In genomic region chr19:50357178-50358100, GRCh38 we compare ENCODE assay signal across 7 cellular contexts. TPM values are rescaled to one million over a fixed set of nuclear protein-coding genes. Genes with fewer than 3 reads are reported as not detected.
DNase-seq lines count a peak whose midpoint lies in the region; ATAC-seq and TF ChIP-seq lines count a peak whose summit lies in the region.

No MANE protein-coding gene starts in this region.

- H3K4me3 Mint-ChIP-seq in natural killer cell, result peak overlapping the region; percentile 95
- peak overlapping the region; percentile 91 to 93 for H3K4me3 Mint-ChIP-seq in stimulated activated naive B cell treated with anti-CD40 and anti-IgM and Interleukin-4, amounts not matched to agents 10 μg/mL and 1 μg/mL and 100 μg/mL, for 72 hours

- DNase-seq in GM13976 (ENCODE audit: low spot score), result peak; percentile 74
- peak; percentile 74 for DNase-seq in NOMO-1 treated with DMSO at 0.1 percent for 48 hours (lab: John Stamatoyannopoulos, UW; ENCODE audit: unreplicated experiment)
- peak; percentile 82 for DNase-seq in activated T-cell treated with anti-CD3 and anti-CD28 coated beads for 1 hour (ENCODE audit: low read depth)
- DNase-seq in epithelial cell of proximal tubule (ENCODE audit: low read depth), result no peak
- DNase-seq in natural killer cell, result peak; percentile 84
- peak; percentile 88 for DNase-seq in stimulated activated naive B cell treated with anti-CD40 and anti-IgM and Interleukin-4, amounts not matched to agents 10 μg/mL and 1 μg/mL and 100 μg/mL, for 72 hours

- no peaks in the 10 kb centered on the region for H3K27me3 Mint-ChIP-seq in natural killer cell (ENCODE audit: low read depth in 2 of 2)
- H3K27me3 Mint-ChIP-seq in stimulated activated naive B cell treated with anti-CD40 and anti-IgM and Interleukin-4, amounts not matched to agents 10 μg/mL and 1 μg/mL and 100 μg/mL, for 72 hours, result no peaks in the 10 kb centered on the region

- H3K9me3 Mint-ChIP-seq in natural killer cell, result no peaks in the 10 kb centered on the region
- peaks cover 3 to 8% of the 10 kb centered on the region in 2 donors for H3K9me3 Mint-ChIP-seq in stimulated activated naive B cell treated with anti-CD40 and anti-IgM and Interleukin-4, amounts not matched to agents 10 μg/mL and 1 μg/mL and 100 μg/mL, for 72 hours

- intact Hi-C loops in natural killer cell (cut with micrococcal nuclease), result loop anchor here (1.0 to 5.0 kb wide), 5 partner anchors 57 to 425 kb away; partner anchors contain the start of genes EMC10 and GARIN5A

- peak overlapping the region; percentile 97 to 99 for H3K27ac Mint-ChIP-seq in natural killer cell
- H3K27ac Mint-ChIP-seq in stimulated activated naive B cell treated with anti-CD40 and anti-IgM and Interleukin-4, amounts not matched to agents 10 μg/mL and 1 μg/mL and 100 μg/mL, for 72 hours, result peak overlapping the region; percentile 99

- peaks cover 31 to 46% of the 10 kb centered on the region in 2 donors for H3K4me1 Mint-ChIP-seq in natural killer cell
- peaks cover 45 to 54% of the 10 kb centered on the region in 2 donors for H3K4me1 Mint-ChIP-seq in stimulated activated naive B cell treated with anti-CD40 and anti-IgM and Interleukin-4, amounts not matched to agents 10 μg/mL and 1 μg/mL and 100 μg/mL, for 72 hours

- peak overlapping the region; percentile 56 for H3K4me3 ChIP-seq in epithelial cell of proximal tubule (ENCODE audit: low read depth, low read length)

- in situ Hi-C loops in GM13976 (cut with MboI; ENCODE audit: low sequenced_read_pairs, unreplicated experiment), result loop anchor here (25.0 kb wide), 1 partner anchor 430 kb away; the partner anchor contains the start of gene ACP4

- TF ChIP-seq CTCF in GM13976 (IDR thresholded peaks at IDR 0.05; ENCODE audit: borderline replicate concordance, control extremely low read depth, extremely low read depth, insufficient read depth, missing control alignments) (peak; percentile 78), epithelial cell of proximal tubule (conservative IDR thresholded peaks at IDR 0.05; ENCODE audit: low read depth, low read length) (peak; percentile 85), natural killer cell (IDR thresholded peaks at IDR 0.05) (peak; percentile 88)

- H3K36me3 Mint-ChIP-seq in natural killer cell, result no peaks in the 10 kb centered on the region
- H3K36me3 Mint-ChIP-seq in stimulated activated naive B cell treated with anti-CD40 and anti-IgM and Interleukin-4, amounts not matched to agents 10 μg/mL and 1 μg/mL and 100 μg/mL, for 72 hours, result peaks cover 15 to 33% of the 10 kb centered on the region in 2 donors

- ATAC-seq in HG03439 (IDR thresholded peaks at IDR 0.05; ENCODE audit: unreplicated experiment) (peak; percentile 55), natural killer cell (peak; percentile 81 to 91 (median 85))
- peak; percentile 79 to 82 for ATAC-seq in stimulated activated naive B cell treated with anti-CD40 and anti-IgM and Interleukin-4, amounts not matched to agents 10 μg/mL and 1 μg/mL and 100 μg/mL, for 72 hours (replicated peaks)

RNA-seq across cellular contexts. Expression of gene NAPSA, which starts 8.0 kb away (rescaled TPM):
- total RNA-seq in epithelial cell of proximal tubule (0.14 and 3.3 TPM in 2 replicates), natural killer cell (1 to 10 TPM in 1 of 3 donors, under 1 TPM in 2; 0.94 to 1.3 (median 0.95) TPM)

RNA-seq across cellular contexts. Expression of gene NR1H2, which starts 18.8 kb away (rescaled TPM):
- total RNA-seq in epithelial cell of proximal tubule (56.4 and 67.5 TPM in 2 replicates), natural killer cell (100 to 1,000 TPM; 185 to 217 (median 211) TPM)

RNA-seq across cellular contexts. Expression of gene POLD1, which starts 26.7 kb away (rescaled TPM):
- 89.4 and 90.6 TPM in 2 replicates for total RNA-seq in epithelial cell of proximal tubule
- 10 to 100 TPM; 26.1 to 32.0 (median 30.2) TPM for total RNA-seq in natural killer cell

RNA-seq across cellular contexts. Expression of gene KCNC3, which starts 28.3 kb away (rescaled TPM):
- total RNA-seq in epithelial cell of proximal tubule (0.07 and 0.35 TPM in 2 replicates), natural killer cell (1 to 10 TPM in 1 of 3 donors, under 1 TPM in 2; 0.57 to 3.2 (median 0.68) TPM)
